1 cellular context compared by ENCODE assay signal in the genomic region with DNA sequence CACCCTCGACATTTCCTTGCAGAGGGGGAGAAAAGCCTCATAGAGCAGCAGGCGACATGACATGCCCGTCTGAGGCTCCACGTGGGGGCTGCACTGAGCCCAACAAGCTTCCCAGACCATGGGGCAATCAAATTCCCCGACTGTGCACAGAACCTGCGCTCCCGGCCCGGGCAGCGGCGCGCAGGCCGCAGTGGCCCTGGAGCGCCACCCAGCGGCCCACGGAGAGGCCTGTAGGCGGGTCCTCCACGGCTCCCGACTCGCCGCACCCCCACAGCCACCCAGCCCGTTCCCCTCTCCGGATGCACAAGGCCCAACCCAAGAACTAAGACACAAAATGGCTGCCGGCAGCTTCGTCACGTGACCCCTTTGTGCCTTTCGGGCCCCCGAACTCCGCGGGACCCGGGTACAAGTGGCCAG.
A peak's percentile ranks its signal among the peaks of the same experiment; 100 is the strongest.
TF ChIP-seq lines count a peak whose summit lies in the region.

No MANE protein-coding gene starts in this region.

TF ChIP-seq in K562, 482 proteins besides CTCF, POLR2A, EP300 and RAD21 (continued from another document and continues in another):
- TF ChIP-seq FIP1L1 (IDR thresholded peaks at IDR 0.05; ENCODE audit: low read depth, low read length, poor library complexity, severe bottlenecking) (peak; percentile 42), FOXP1 (CRISPR knock-in tag; IDR thresholded peaks at IDR 0.05) (no peak), CSDE1 (IDR thresholded peaks at IDR 0.05) (no peak), ZEB2 (IDR thresholded peaks at IDR 0.05) (no peak), RNF219 (CRISPR knock-in tag; IDR thresholded peaks at IDR 0.05) (no peak), KDM5B (IDR thresholded peaks at IDR 0.05; ENCODE audit: insufficient replicate concordance, low read depth, low read length) (peak; percentile 20), FOXJ3 (CRISPR knock-in tag; IDR thresholded peaks at IDR 0.05) (no peak), KHSRP (IDR thresholded peaks at IDR 0.05) (no peak), BHLHE40 (IDR thresholded peaks at IDR 0.05; ENCODE audit: low read length) (peak; percentile 94), FOXM1 (IDR thresholded peaks at IDR 0.05; ENCODE audit: low read depth) (no peak), FOXM1 (CRISPR knock-in tag; IDR thresholded peaks at IDR 0.05; ENCODE audit: low read depth) (no peak), SMAD1 (IDR thresholded peaks at IDR 0.05; ENCODE audit: low read depth, low read length, partially characterized antibody) (peak; percentile 58), RBM14 (IDR thresholded peaks at IDR 0.05; ENCODE audit: borderline replicate concordance, insufficient read depth, low read depth, low read length) (no peak), ZNF263 (CRISPR knock-in tag; IDR thresholded peaks at IDR 0.05; ENCODE audit: borderline replicate concordance) (no peak), ZNF644 (tag; IDR thresholded peaks at IDR 0.05; ENCODE audit: low read depth) (no peak), PTTG1 (tag; IDR thresholded peaks at IDR 0.05; ENCODE audit: low read depth) (no peak), MGA (IDR thresholded peaks at IDR 0.05) (no peak), SMARCA5 (IDR thresholded peaks at IDR 0.05) (no peak), GTF2B (IDR thresholded peaks at IDR 0.05; ENCODE audit: extremely low read depth, insufficient read length) (no peak), SMARCA4 (IDR thresholded peaks at IDR 0.05) (peak; percentile 71), TCF3 (CRISPR knock-in tag; IDR thresholded peaks at IDR 0.05) (no peak), ZNF79 (CRISPR knock-in tag; IDR thresholded peaks at IDR 0.05; ENCODE audit: low read depth) (no peak), HNRNPLL (IDR thresholded peaks at IDR 0.05; ENCODE audit: low read depth, low read length, poor library complexity, severe bottlenecking) (peak; percentile 12), POLR3G (IDR thresholded peaks at IDR 0.05; ENCODE audit: extremely low read depth, insufficient read length, insufficient replicate concordance) (no peak), MTA2 (IDR thresholded peaks at IDR 0.05; ENCODE audit: low read depth) (no peak), SIN3B (IDR thresholded peaks at IDR 0.05; ENCODE audit: low read depth) (peak; percentile 37; the same call in 1 of the 2 replicates), GATA2 (CRISPR knock-in tag; IDR thresholded peaks at IDR 0.05) (no peak), ZSCAN29 (IDR thresholded peaks at IDR 0.05) (no peak), XRCC4 (IDR thresholded peaks at IDR 0.05; ENCODE audit: extremely low read depth, insufficient read depth, insufficient read length) (no peak), BMI1 (IDR thresholded peaks at IDR 0.05; ENCODE audit: low read length) (no peak), AFF1 (IDR thresholded peaks at IDR 0.05; ENCODE audit: low read depth in 1 of 2, partially characterized antibody in 2 of 2) (no peak), SP1 (CRISPR knock-in tag; IDR thresholded peaks at IDR 0.05) (peak; percentile 66), SUPT5H (IDR thresholded peaks at IDR 0.05) (no peak)
- TF ChIP-seq, protein P1, sequence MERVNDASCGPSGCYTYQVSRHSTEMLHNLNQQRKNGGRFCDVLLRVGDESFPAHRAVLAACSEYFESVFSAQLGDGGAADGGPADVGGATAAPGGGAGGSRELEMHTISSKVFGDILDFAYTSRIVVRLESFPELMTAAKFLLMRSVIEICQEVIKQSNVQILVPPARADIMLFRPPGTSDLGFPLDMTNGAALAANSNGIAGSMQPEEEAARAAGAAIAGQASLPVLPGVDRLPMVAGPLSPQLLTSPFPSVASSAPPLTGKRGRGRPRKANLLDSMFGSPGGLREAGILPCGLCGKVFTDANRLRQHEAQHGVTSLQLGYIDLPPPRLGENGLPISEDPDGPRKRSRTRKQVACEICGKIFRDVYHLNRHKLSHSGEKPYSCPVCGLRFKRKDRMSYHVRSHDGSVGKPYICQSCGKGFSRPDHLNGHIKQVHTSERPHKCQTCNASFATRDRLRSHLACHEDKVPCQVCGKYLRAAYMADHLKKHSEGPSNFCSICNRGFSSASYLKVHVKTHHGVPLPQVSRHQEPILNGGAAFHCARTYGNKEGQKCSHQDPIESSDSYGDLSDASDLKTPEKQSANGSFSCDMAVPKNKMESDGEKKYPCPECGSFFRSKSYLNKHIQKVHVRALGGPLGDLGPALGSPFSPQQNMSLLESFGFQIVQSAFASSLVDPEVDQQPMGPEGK (CRISPR knock-in tag; IDR thresholded peaks at IDR 0.05; ENCODE audit: borderline replicate concordance), result no peak
- TF ChIP-seq, protein P2, sequence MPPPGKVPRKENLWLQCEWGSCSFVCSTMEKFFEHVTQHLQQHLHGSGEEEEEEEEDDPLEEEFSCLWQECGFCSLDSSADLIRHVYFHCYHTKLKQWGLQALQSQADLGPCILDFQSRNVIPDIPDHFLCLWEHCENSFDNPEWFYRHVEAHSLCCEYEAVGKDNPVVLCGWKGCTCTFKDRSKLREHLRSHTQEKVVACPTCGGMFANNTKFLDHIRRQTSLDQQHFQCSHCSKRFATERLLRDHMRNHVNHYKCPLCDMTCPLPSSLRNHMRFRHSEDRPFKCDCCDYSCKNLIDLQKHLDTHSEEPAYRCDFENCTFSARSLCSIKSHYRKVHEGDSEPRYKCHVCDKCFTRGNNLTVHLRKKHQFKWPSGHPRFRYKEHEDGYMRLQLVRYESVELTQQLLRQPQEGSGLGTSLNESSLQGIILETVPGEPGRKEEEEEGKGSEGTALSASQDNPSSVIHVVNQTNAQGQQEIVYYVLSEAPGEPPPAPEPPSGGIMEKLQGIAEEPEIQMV (tag; conservative IDR thresholded peaks at IDR 0.05; ENCODE audit: low read depth), result no peak
- TF ChIP-seq, protein P3, sequence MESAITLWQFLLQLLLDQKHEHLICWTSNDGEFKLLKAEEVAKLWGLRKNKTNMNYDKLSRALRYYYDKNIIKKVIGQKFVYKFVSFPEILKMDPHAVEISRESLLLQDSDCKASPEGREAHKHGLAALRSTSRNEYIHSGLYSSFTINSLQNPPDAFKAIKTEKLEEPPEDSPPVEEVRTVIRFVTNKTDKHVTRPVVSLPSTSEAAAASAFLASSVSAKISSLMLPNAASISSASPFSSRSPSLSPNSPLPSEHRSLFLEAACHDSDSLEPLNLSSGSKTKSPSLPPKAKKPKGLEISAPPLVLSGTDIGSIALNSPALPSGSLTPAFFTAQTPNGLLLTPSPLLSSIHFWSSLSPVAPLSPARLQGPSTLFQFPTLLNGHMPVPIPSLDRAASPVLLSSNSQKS (CRISPR knock-in tag; IDR thresholded peaks at IDR 0.05), result no peak
